In the genomic region with DNA sequence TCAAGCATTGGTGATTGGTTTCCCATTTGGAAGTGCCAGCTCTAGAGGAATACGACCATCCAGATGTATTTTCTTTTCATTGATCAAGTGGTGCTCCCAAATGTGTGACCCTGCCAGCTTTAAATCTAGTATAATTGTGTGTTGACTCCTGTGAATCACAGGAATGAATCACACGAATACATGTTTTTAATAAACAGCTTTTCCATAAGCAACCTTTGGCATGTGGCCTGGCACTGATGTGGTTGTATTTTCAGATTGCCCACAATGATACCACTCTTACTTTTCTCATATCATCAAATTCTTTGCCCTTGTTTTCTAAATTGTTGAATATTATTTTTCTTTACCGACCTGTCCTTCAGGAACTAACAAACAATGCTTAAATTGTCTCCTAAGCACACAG, we compare ENCODE assay signal across 32 cellular contexts. TPM values are rescaled to one million over a fixed set of nuclear protein-coding genes. Genes with fewer than 3 reads are reported as not detected.
"Had no signal": no experiment of that assay in that cellular context is flagged by ENCODE, and none has a peak within 500 bp of the region (broad histone marks: within the 10 kb centered on the region; RNA-seq: fewer than 3 reads in every experiment).

No MANE protein-coding gene starts in this region.

- H3K36me3 ChIP-seq: cardiac muscle cell, colonic mucosa, ovary, prostate gland, sigmoid colon, stomach, tibial nerve had no signal

- DNase-seq: activated B cell treated with CpG ODN at 0.5 μM for 24 hours; activated CD4-positive, alpha-beta T cell treated with anti-CD3 and anti-CD28 coated beads for 36 hours; activated CD8-positive, alpha-beta memory T cell treated with anti-CD3 and anti-CD28 coated beads, Interleukin-2, amount 10 ng/mL, durations not matched to agents 7 days and 5 days; activated CD8-positive, alpha-beta T cell treated with anti-CD3 and anti-CD28 coated beads, Interleukin-2, amount 10 ng/mL, durations not matched to agents 7 days and 5 days; activated naive CD8-positive, alpha-beta T cell treated with anti-CD3 and anti-CD28 coated beads, Interleukin-2, amount 50 U/mL, for 24 hours; activated T-cell treated with anti-CD3 and anti-CD28 coated beads, Interleukin-2, amount 50 U/mL, for 48 hours; anterior cingulate cortex; cerebellar nuclear complex; colonic mucosa; dorsolateral prefrontal cortex; effector memory CD4-positive, alpha-beta T cell; erythroblast; head of caudate nucleus; hippocampal formation; immature natural killer cell; midbrain; naive thymus-derived CD4-positive, alpha-beta T cell; ovary; retina; sigmoid colon; stimulated activated CD4-positive, alpha-beta T cell treated with anti-CD3 and anti-CD28 coated beads, Interleukin-2, amount 100 ng/mL, for 24 hours; stimulated activated naive B cell treated with anti-CD40 and anti-IgM and Interleukin-4, amounts not matched to agents 10 μg/mL and 1 μg/mL and 100 μg/mL, for 72 hours; stomach had no signal

- ATAC-seq: activated CD4-positive, alpha-beta T cell treated with anti-CD3 and anti-CD28 coated beads for 36 hours; activated CD8-positive, alpha-beta memory T cell treated with anti-CD3 and anti-CD28 coated beads, Interleukin-2, amount 10 ng/mL, durations not matched to agents 7 days and 5 days; activated CD8-positive, alpha-beta T cell treated with anti-CD3 and anti-CD28 coated beads, Interleukin-2, amount 10 ng/mL, durations not matched to agents 7 days and 5 days; activated naive CD8-positive, alpha-beta T cell treated with anti-CD3 and anti-CD28 coated beads, Interleukin-2, amount 50 U/mL, for 24 hours; naive thymus-derived CD4-positive, alpha-beta T cell; stimulated activated naive B cell treated with anti-CD40 and anti-IgM and Interleukin-4, amounts not matched to agents 10 μg/mL and 1 μg/mL and 100 μg/mL, for 72 hours had no signal

- H3K4me3 ChIP-seq: cardiac muscle cell, colonic mucosa, dorsolateral prefrontal cortex, ovary, prostate gland, sigmoid colon, smooth muscle cell, stomach, tibial nerve had no signal

- H3K4me2 ChIP-seq: smooth muscle cell had no signal

- H3K4me1 ChIP-seq: colonic mucosa, prostate gland, sigmoid colon, stomach, tibial nerve had no signal

- H3K27me3 ChIP-seq: cardiac muscle cell, colonic mucosa, dorsolateral prefrontal cortex, ovary, sigmoid colon, stomach, tibial nerve had no signal

- H3K9me3 ChIP-seq: colonic mucosa, ovary, prostate gland, sigmoid colon, stomach, tibial nerve had no signal

- H3K27ac ChIP-seq: cardiac muscle cell, colonic mucosa, dorsolateral prefrontal cortex, ovary, prostate gland, sigmoid colon, stomach, tibial nerve had no signal

RNA-seq across cellular contexts. Expression of gene GSTA3, which starts 0.4 kb away (rescaled TPM):
- total RNA-seq: activated B cell treated with CpG ODN at 0.5 μM for 24 hours; activated CD4-positive, alpha-beta T cell treated with anti-CD3 and anti-CD28 coated beads for 36 hours; activated CD8-positive, alpha-beta memory T cell treated with anti-CD3 and anti-CD28 coated beads, Interleukin-2, amount 10 ng/mL, durations not matched to agents 7 days and 5 days; activated CD8-positive, alpha-beta T cell treated with anti-CD3 and anti-CD28 coated beads, Interleukin-2, amount 10 ng/mL, durations not matched to agents 7 days and 5 days; activated T-helper 2 cell treated with anti-CD3 and anti-CD28 coated beads, Interferon-gamma antibody, Interleukin-2, Interleukin-4, amounts not matched to agents 10 μg/mL and 5 μg/mL and 100 μg/mL, durations not matched to agents 14 hours and 24 hours and 36 hours; cardiac muscle cell; colonic mucosa; dorsolateral prefrontal cortex; fibroblast of lung; kidney epithelial cell; naive thymus-derived CD4-positive, alpha-beta T cell; sigmoid colon; smooth muscle cell; stomach; tibial nerve; ureter had no signal
- polyA plus RNA-seq: cardiac muscle cell; fibroblast of lung; immature natural killer cell; naive thymus-derived CD4-positive, alpha-beta T cell; neural cell; sigmoid colon; smooth muscle cell had no signal
